ENCODE assay signal across 9 cellular contexts in genomic region chr10:99329238-99329890, GRCh38. TPM values are rescaled to one million over a fixed set of nuclear protein-coding genes. Genes with fewer than 3 reads are reported as not detected.
DNase-seq lines count a peak whose midpoint lies in the region; ATAC-seq and TF ChIP-seq lines count a peak whose summit lies in the region.
"Had no signal": no experiment of that assay in that cellular context is flagged by ENCODE, and none has a peak within 500 bp of the region (broad histone marks: within the 10 kb centered on the region; RNA-seq: fewer than 3 reads in every experiment).

Gene CNNM1 (plus strand): TSS chr10:99329356. CDS start chr10:99329388, 32 bp downstream.

- H3K4me3 ChIP-seq in CD8-positive, alpha-beta T cell (ENCODE audit: low read depth, low read length) = peak within 1 kb of the TSS; percentile 48
- H3K4me3 ChIP-seq: K562 had no signal

- H3K27ac Mint-ChIP-seq in CD8-positive, alpha-beta T cell = no peak within 1 kb of the TSS
- H3K27ac Mint-ChIP-seq in activated T-helper 17 cell treated with anti-CD3 and anti-CD28 coated beads, Interleukin-2, amount 50 U/mL, for 72 hours = no peak within 1 kb of the TSS

- no peaks in the 10 kb centered on the region for H3K9me3 ChIP-seq in CD8-positive, alpha-beta T cell (ENCODE audit: low read length)

- peaks cover 2% of the 10 kb centered on the region for H3K9me3 Mint-ChIP-seq in CD8-positive, alpha-beta T cell
- no peaks in the 10 kb centered on the region for H3K9me3 Mint-ChIP-seq in activated T-helper 17 cell treated with anti-CD3 and anti-CD28 coated beads, Interleukin-2, amount 50 U/mL, for 72 hours

- no peak for ATAC-seq in CD8-positive, alpha-beta T cell
- ATAC-seq in GM21360 (IDR thresholded peaks at IDR 0.05; ENCODE audit: unreplicated experiment) = peak; percentile 80
- peak; percentile 64 for ATAC-seq in activated T-helper 17 cell treated with anti-CD3 and anti-CD28 coated beads, Interleukin-2, amount 50 U/mL, for 72 hours (replicated peaks)
- no peak for ATAC-seq in GM18867 (IDR thresholded peaks at IDR 0.05; ENCODE audit: unreplicated experiment)
- ATAC-seq: K562 had no signal

- in situ Hi-C loops in KBM-7 (cut with MboI; ENCODE audit: low pct_unique_long_range_greater_than_20kb, low sequenced_read_pairs) = no loop called here

- no peaks in the 10 kb centered on the region for H3K36me3 ChIP-seq in CD8-positive, alpha-beta T cell (ENCODE audit: insufficient read depth, low read length)

- no peak for TF ChIP-seq CTCF in CD8-positive, alpha-beta T cell (IDR thresholded peaks at IDR 0.05)

- intact Hi-C loops in CD8-positive, alpha-beta T cell (cut with DNase I, micrococcal nuclease) = no loop called here
- intact Hi-C loops in head of caudate nucleus (cut with DNase I) = no loop called here
- intact Hi-C loops in posterior cingulate gyrus (cut with DNase I) = no loop called here

- no peaks in the 10 kb centered on the region for H3K36me3 Mint-ChIP-seq in CD8-positive, alpha-beta T cell
- peaks cover 8% of the 10 kb centered on the region for H3K36me3 Mint-ChIP-seq in activated T-helper 17 cell treated with anti-CD3 and anti-CD28 coated beads, Interleukin-2, amount 50 U/mL, for 72 hours (ENCODE audit: low read depth)

- no peaks in the 10 kb centered on the region for H3K27me3 ChIP-seq in CD8-positive, alpha-beta T cell (ENCODE audit: insufficient read depth, low read length)

- DNase-seq in CD8-positive, alpha-beta T cell = peak in 1 of 7 experiments; percentile 12
- peak; percentile 78 for DNase-seq in KBM-7
- peak in 40 of 42 donors; percentile 30 to 89 (median 74) for DNase-seq in head of caudate nucleus
- DNase-seq in posterior cingulate gyrus = peak in 8 of 10 donors; percentile 28 to 96 (median 71)
- DNase-seq in effector CD8-positive, alpha-beta T cell (lab: John Stamatoyannopoulos, UW) = no peak

- no peaks in the 10 kb centered on the region for H3K4me1 ChIP-seq in CD8-positive, alpha-beta T cell (ENCODE audit: insufficient read depth, low read length)

- no peak within 1 kb of the TSS for H3K27ac ChIP-seq in CD8-positive, alpha-beta T cell (ENCODE audit: low read depth, low read length)

- POLR2A ChIA-PET in CD8-positive, alpha-beta T cell (lab: Charles Lee) = no interaction called here

- H3K27me3 Mint-ChIP-seq in CD8-positive, alpha-beta T cell (ENCODE audit: low read depth) = peaks cover 45% of the 10 kb centered on the region
- peaks cover 33% of the 10 kb centered on the region for H3K27me3 Mint-ChIP-seq in activated T-helper 17 cell treated with anti-CD3 and anti-CD28 coated beads, Interleukin-2, amount 50 U/mL, for 72 hours

- peak within 1 kb of the TSS; percentile 70 for H3K4me3 Mint-ChIP-seq in CD8-positive, alpha-beta T cell
- peak within 1 kb of the TSS; percentile 65 for H3K4me3 Mint-ChIP-seq in activated T-helper 17 cell treated with anti-CD3 and anti-CD28 coated beads, Interleukin-2, amount 50 U/mL, for 72 hours

- CTCF ChIA-PET in CD8-positive, alpha-beta T cell (lab: Charles Lee) = no interaction called here

- H3K4me1 Mint-ChIP-seq in CD8-positive, alpha-beta T cell (ENCODE audit: low read depth) = peaks cover 12% of the 10 kb centered on the region
- peaks cover 6% of the 10 kb centered on the region for H3K4me1 Mint-ChIP-seq in activated T-helper 17 cell treated with anti-CD3 and anti-CD28 coated beads, Interleukin-2, amount 50 U/mL, for 72 hours

RNA-seq across cellular contexts. Expression of gene CNNM1, which starts in this region (rescaled TPM):
- total RNA-seq in CD8-positive, alpha-beta T cell = not detected
- 1 to 10 TPM in 1 of 2 donors, under 1 TPM in 1; 0.61 to 1.0 TPM for total RNA-seq in activated T-helper 17 cell treated with anti-CD3 and anti-CD28 coated beads, Interleukin-2, amount 50 U/mL, for 72 hours
- total RNA-seq: K562 had no signal

Comparison
In these comparisons a context has a peak if more than half of its experiments do, and no peak if none do; other contexts are left out.
1. ATAC-seq: peak in GM21360 (single experiment) and activated T-helper 17 cell treated with anti-CD3 and anti-CD28 coated beads, Interleukin-2, amount 50 U/mL, for 72 hours (single experiment); none in CD8-positive, alpha-beta T cell (single experiment) and GM18867 (single experiment).